14 cellular contexts compared by ENCODE assay signal in the genomic region with DNA sequence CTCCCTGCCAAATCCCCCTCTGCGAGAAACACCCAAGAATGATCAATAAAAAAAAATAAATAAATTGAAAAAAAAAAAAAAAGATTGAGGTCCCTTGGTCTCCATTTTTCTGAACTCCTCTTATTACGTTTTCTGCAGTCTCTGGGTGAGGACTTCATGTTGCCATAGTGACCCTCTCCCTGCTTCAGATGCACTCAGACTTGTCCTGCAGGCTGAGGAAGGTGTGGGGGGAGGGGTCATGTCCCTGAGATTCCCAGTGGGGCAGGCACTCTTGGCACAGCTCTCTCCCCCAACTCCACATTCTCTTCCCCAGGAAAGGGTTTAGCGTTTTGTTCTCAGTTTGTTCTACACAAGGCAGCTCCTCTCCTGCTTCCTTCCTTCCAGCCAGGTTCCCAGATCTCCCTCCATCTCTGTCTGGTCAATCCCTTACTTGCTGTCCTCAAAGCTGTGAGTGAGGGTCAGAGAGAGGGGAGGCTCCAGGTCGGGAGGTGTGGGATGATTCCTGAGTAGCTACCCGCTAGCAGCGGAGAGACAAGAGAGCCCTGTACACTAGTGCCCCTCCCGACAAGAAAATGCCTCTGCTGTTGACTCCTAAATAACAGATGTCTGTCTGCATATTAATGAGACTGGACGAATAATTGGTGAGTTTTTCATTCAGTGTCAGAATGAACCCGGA. TPM values are rescaled to one million over a fixed set of nuclear protein-coding genes. Genes with fewer than 3 reads are reported as not detected.
DNase-seq lines count a peak whose midpoint lies in the region; ATAC-seq, FAIRE-seq and TF ChIP-seq lines count a peak whose summit lies in the region.
"Had no signal": no experiment of that assay in that cellular context is flagged by ENCODE, and none has a peak within 500 bp of the region (broad histone marks: within the 10 kb centered on the region; RNA-seq: fewer than 3 reads in every experiment).

No MANE protein-coding gene starts in this region.

- H4K20me1 ChIP-seq in HepG2 (ENCODE audit: insufficient read depth, low read length) (no peaks in the 10 kb centered on the region), astrocyte (ENCODE audit: insufficient read depth, low read length) (no peaks in the 10 kb centered on the region)

- in situ Hi-C loops in HepG2 (cut with HindIII; ENCODE audit: extremely low pct_ligation_motif_present, low pct_unique_long_range_greater_than_20kb): no loop called here

- H3K4me3 Mint-ChIP-seq in astrocyte (ENCODE audit: unreplicated experiment): no peak overlapping the region
- H3K4me3 Mint-ChIP-seq in activated T-helper 2 cell treated with anti-CD3 and anti-CD28 coated beads, Interferon-gamma antibody, Interleukin-2, Interleukin-4, amounts not matched to agents 10 μg/mL and 5 μg/mL and 100 μg/mL, durations not matched to agents 14 hours and 24 hours and 36 hours (ENCODE audit: low read depth): no peak overlapping the region
- H3K4me3 Mint-ChIP-seq: activated naive CD4-positive, alpha-beta T cell treated with anti-CD3 and anti-CD28 coated beads for 36 hours had no signal

- FAIRE-seq in HepG2 (lab: Jason Lieb, UNC) (no peak), astrocyte (lab: Jason Lieb, UNC) (no peak)
- FAIRE-seq: urothelium cell line had no signal

- H3K36me3 ChIP-seq in HepG2 (replicated peaks in 1 of 2; ENCODE audit: control insufficient read depth in 1 of 2, insufficient read depth in 2 of 2, low read length in 2 of 2) (no peaks in the 10 kb centered on the region), right lobe of liver (no peaks in the 10 kb centered on the region), astrocyte (ENCODE audit: insufficient read depth, low read length) (no peaks in the 10 kb centered on the region), mesodermal cell (ENCODE audit: control insufficient read depth, insufficient read depth, low read length) (no peaks in the 10 kb centered on the region)

- H3K9ac ChIP-seq in HepG2 (ENCODE audit: insufficient read depth, low read depth, low read length): no peak overlapping the region
- no peak overlapping the region for H3K9ac ChIP-seq in astrocyte (ENCODE audit: low read length)

- ATAC-seq in HepG2 (no peak), right lobe of liver (no peak)
- ATAC-seq: Panc1 had no signal

- H3K36me3 Mint-ChIP-seq in astrocyte (ENCODE audit: low read depth, unreplicated experiment): no peaks in the 10 kb centered on the region
- H3K36me3 Mint-ChIP-seq in activated T-helper 2 cell treated with anti-CD3 and anti-CD28 coated beads, Interferon-gamma antibody, Interleukin-2, Interleukin-4, amounts not matched to agents 10 μg/mL and 5 μg/mL and 100 μg/mL, durations not matched to agents 14 hours and 24 hours and 36 hours (ENCODE audit: low read depth): no peaks in the 10 kb centered on the region

- no peaks in the 10 kb centered on the region for H3K27me3 Mint-ChIP-seq in astrocyte (ENCODE audit: low read depth, unreplicated experiment)
- H3K27me3 Mint-ChIP-seq in activated T-helper 2 cell treated with anti-CD3 and anti-CD28 coated beads, Interferon-gamma antibody, Interleukin-2, Interleukin-4, amounts not matched to agents 10 μg/mL and 5 μg/mL and 100 μg/mL, durations not matched to agents 14 hours and 24 hours and 36 hours (ENCODE audit: low read depth): no peaks in the 10 kb centered on the region

- no TSS peak for BruUV-seq in HepG2 (replicated peaks; lab: Mats Ljungman, UMichigan)

- H3K27ac ChIP-seq in HepG2 (ENCODE audit: extremely low read length, insufficient read depth, low read length) (no peak overlapping the region), right lobe of liver (no peak overlapping the region), astrocyte (ENCODE audit: low read depth, low read length) (no peak overlapping the region), mesodermal cell (ENCODE audit: low read depth, low read length, severe bottlenecking) (peak overlapping the region; percentile 82)

- H3K9me3 ChIP-seq in HepG2 (ENCODE audit: low read length) (no peaks in the 10 kb centered on the region), right lobe of liver (no peaks in the 10 kb centered on the region), astrocyte (ENCODE audit: insufficient read depth, low read depth, low read length) (no peaks in the 10 kb centered on the region), mesodermal cell (ENCODE audit: control insufficient read depth, low read length) (no peaks in the 10 kb centered on the region)

- intact Hi-C loops in HepG2 (cut with micrococcal nuclease; ENCODE audit: unreplicated experiment) (no loop called here), right lobe of liver (cut with DNase I) (no loop called here)
- intact Hi-C loops in activated T-helper 2 cell treated with anti-CD3 and anti-CD28 coated beads, Interferon-gamma antibody, Interleukin-2, Interleukin-4, amounts not matched to agents 10 μg/mL and 5 μg/mL and 100 μg/mL, durations not matched to agents 14 hours and 24 hours and 36 hours (cut with micrococcal nuclease): no loop called here

- DNase-seq in HepG2 (ENCODE audit: low spot score): no peak
- DNase-seq in right lobe of liver: no peak
- DNase-seq in astrocyte (ENCODE audit: low read depth): no peak
- DNase-seq in T1000 (lab: John Stamatoyannopoulos, UW): no peak
- no peak for DNase-seq in activated T-helper 2 cell treated with anti-CD3 and anti-CD28 coated beads, Interferon-gamma antibody, Interleukin-2, Interleukin-4, amounts not matched to agents 10 μg/mL and 5 μg/mL and 100 μg/mL, durations not matched to agents 14 hours and 24 hours and 36 hours (ENCODE audit: low spot score)
- DNase-seq in NK-92 (lab: John Stamatoyannopoulos, UW; ENCODE audit: unreplicated experiment): no peak
- no peak for DNase-seq in T-helper 9 cell
- DNase-seq: activated CD4-positive, alpha-beta T cell treated with anti-CD3 and anti-CD28 coated beads, Interleukin-2, amount 50 U/mL, for 48 hours; activated naive CD4-positive, alpha-beta T cell treated with anti-CD3 and anti-CD28 coated beads for 36 hours; GOT3; stimulated activated CD4-positive, alpha-beta T cell treated with anti-CD3 and anti-CD28 coated beads, Interleukin-15, amount 100 ng/mL, for 24 hours had no signal

- no peak for TF ChIP-seq EP300 in HepG2 (IDR thresholded peaks at IDR 0.05; ENCODE audit: low read depth in 2 of 2, low read length in 2 of 2)
- TF ChIP-seq EP300 in HepG2 (CRISPR knock-in tag; IDR thresholded peaks at IDR 0.05; ENCODE audit: borderline replicate concordance): no peak

- H2AFZ ChIP-seq in HepG2 (ENCODE audit: low read length): no peak overlapping the region
- H2AFZ ChIP-seq in astrocyte (ENCODE audit: low read depth, low read length): peak overlapping the region; percentile 69

- H3K79me2 ChIP-seq in HepG2 (ENCODE audit: insufficient read depth, low read length): no peaks in the 10 kb centered on the region
- H3K79me2 ChIP-seq in astrocyte (ENCODE audit: insufficient read depth, low read length): no peaks in the 10 kb centered on the region

- no peak for TF ChIP-seq RAD21 in HepG2 (CRISPR knock-in tag; IDR thresholded peaks at IDR 0.05)

- POLR2A ChIA-PET in HepG2 (lab: Yijun Ruan, JAX): interaction anchor here (2.3 kb wide), 1 partner anchor 36 kb away, joined by 6 read pairs; the partner anchor contains the start of gene RPL27

- CTCF ChIA-PET in HepG2 (lab: Yijun Ruan, JAX; ENCODE audit: low intra/inter-chr PET ratio, low total read pairs): no interaction called here

- no peak overlapping the region for H3K27ac Mint-ChIP-seq in astrocyte (ENCODE audit: unreplicated experiment)
- no peak overlapping the region for H3K27ac Mint-ChIP-seq in activated T-helper 2 cell treated with anti-CD3 and anti-CD28 coated beads, Interferon-gamma antibody, Interleukin-2, Interleukin-4, amounts not matched to agents 10 μg/mL and 5 μg/mL and 100 μg/mL, durations not matched to agents 14 hours and 24 hours and 36 hours
- H3K27ac Mint-ChIP-seq: activated naive CD4-positive, alpha-beta T cell treated with anti-CD3 and anti-CD28 coated beads for 36 hours had no signal

- H3K4me3 ChIP-seq in HepG2 (replicated peaks in 1 of 3; ENCODE audit: insufficient read depth in 1 of 3, low read depth in 2 of 3, low read length in 3 of 3) (no peak overlapping the region), right lobe of liver (no peak overlapping the region), astrocyte (ENCODE audit: insufficient read depth, low read depth, low read length) (no peak overlapping the region), mesodermal cell (ENCODE audit: extremely low read depth, insufficient read depth, low read length, poor library complexity, severe bottlenecking) (no peak overlapping the region)

- no peaks in the 10 kb centered on the region for H3K9me3 Mint-ChIP-seq in astrocyte (ENCODE audit: unreplicated experiment)
- no peaks in the 10 kb centered on the region for H3K9me3 Mint-ChIP-seq in activated T-helper 2 cell treated with anti-CD3 and anti-CD28 coated beads, Interferon-gamma antibody, Interleukin-2, Interleukin-4, amounts not matched to agents 10 μg/mL and 5 μg/mL and 100 μg/mL, durations not matched to agents 14 hours and 24 hours and 36 hours
- H3K9me3 Mint-ChIP-seq: activated naive CD4-positive, alpha-beta T cell treated with anti-CD3 and anti-CD28 coated beads for 36 hours had no signal

- TF ChIP-seq POLR2A in HepG2 (IDR thresholded peaks at IDR 0.05; ENCODE audit: insufficient read depth in 1 of 2, low read depth in 2 of 2, low read length in 2 of 2) (no peak), right lobe of liver (IDR thresholded peaks at IDR 0.05) (no peak)

- peaks cover 44% of the 10 kb centered on the region for H3K4me1 ChIP-seq in HepG2 (ENCODE audit: insufficient read depth, low read length)
- H3K4me1 ChIP-seq in right lobe of liver: peaks cover 0 to 16% (median 3%) of the 10 kb centered on the region in 4 donors
- no peaks in the 10 kb centered on the region for H3K4me1 ChIP-seq in astrocyte (ENCODE audit: insufficient read depth, low read length)
- H3K4me1 ChIP-seq in mesodermal cell (ENCODE audit: control insufficient read depth, insufficient read depth, low read length, poor library complexity, severe bottlenecking): peaks cover 10% of the 10 kb centered on the region

- H3K4me2 ChIP-seq in HepG2 (ENCODE audit: low read depth, low read length) (no peak overlapping the region), astrocyte (ENCODE audit: low read length) (peak overlapping the region; percentile 20)

- peaks cover 18% of the 10 kb centered on the region for H3K4me1 Mint-ChIP-seq in astrocyte (ENCODE audit: low read depth, unreplicated experiment)
- H3K4me1 Mint-ChIP-seq in activated T-helper 2 cell treated with anti-CD3 and anti-CD28 coated beads, Interferon-gamma antibody, Interleukin-2, Interleukin-4, amounts not matched to agents 10 μg/mL and 5 μg/mL and 100 μg/mL, durations not matched to agents 14 hours and 24 hours and 36 hours (ENCODE audit: low read depth): no peaks in the 10 kb centered on the region

- H3K27me3 ChIP-seq in HepG2 (ENCODE audit: control insufficient read depth in 1 of 2, insufficient read depth in 2 of 2, low read length in 2 of 2) (no peaks in the 10 kb centered on the region), right lobe of liver (no peaks in the 10 kb centered on the region), astrocyte (ENCODE audit: insufficient read depth, low read length) (no peaks in the 10 kb centered on the region)

- TF ChIP-seq CTCF in HepG2 (CRISPR knock-in tag; IDR thresholded peaks at IDR 0.05) (no peak), right lobe of liver (IDR thresholded peaks at IDR 0.05) (no peak), astrocyte (IDR thresholded peaks at IDR 0.05; ENCODE audit: insufficient read depth, low read depth, low read length) (no peak)

- WGBS in HepG2 (ENCODE audit: low lambda C conversion rate): 54% methylated on average over 9 of the region's 9 CpGs
- 56% methylated on average over 7 of the region's 9 CpGs for WGBS in right lobe of liver (ENCODE audit: insufficient coverage, low coverage, low lambda C conversion rate, missing lambda C conversion rate)
- 0 to 10% methylated on average over 2 to 3 of the region's 9 CpGs for WGBS in mesodermal cell (ENCODE audit: insufficient coverage in 2 of 2), 2 experiments

RNA-seq across cellular contexts. Expression of gene RND2, which starts 9.1 kb away (rescaled TPM):
- 0.11 TPM in 2 replicates for total RNA-seq in HepG2 (2016; rRNA removed; fragmentation: Illumina TruSeq; extraction: Trizol)
- total RNA-seq in HepG2 (2016; cell fraction: cytosol; rRNA removed; fragmentation: Illumina TruSeq; extraction: Trizol; ENCODE audit: low read depth): 0.09 and 0.20 TPM in 2 replicates
- 0.04 and 0.16 TPM in 2 replicates for total RNA-seq in HepG2 (2016; cell fraction: insoluble cytoplasmic fraction; rRNA removed; fragmentation: Illumina TruSeq; extraction: Trizol)
- total RNA-seq in HepG2 (2016; cell fraction: membrane; rRNA removed; fragmentation: Illumina TruSeq; extraction: Trizol): 0.14 and 0.19 TPM in 2 replicates
- not detected in 2 replicates for total RNA-seq in HepG2 (2016; cell fraction: nucleus; rRNA removed; fragmentation: Illumina TruSeq; extraction: Trizol)
- 0.04 and 0.05 TPM in 2 replicates for polyA plus RNA-seq in HepG2 (2011; rRNA removed)
- polyA plus RNA-seq in HepG2 (2011; cell fraction: cytosol; rRNA removed): 0.01 and 0.06 TPM in 2 replicates
- 0.05 and 0.11 TPM in 2 replicates for polyA plus RNA-seq in HepG2 (2011; cell fraction: nucleus; rRNA removed)
- polyA plus RNA-seq in HepG2 (2012): not detected in 2 replicates
- polyA plus RNA-seq in HepG2 (2016; cell fraction: cytosol; fragmentation: Illumina TruSeq; extraction: Trizol; ENCODE audit: low read depth): 0.20 and 0.24 TPM in 2 replicates
- polyA plus RNA-seq in HepG2 (2016; cell fraction: insoluble cytoplasmic fraction; fragmentation: Illumina TruSeq; extraction: Trizol; ENCODE audit: low read depth): 0.10 and 0.17 TPM in 2 replicates
- polyA plus RNA-seq in HepG2 (2016; cell fraction: membrane; fragmentation: Illumina TruSeq; extraction: Trizol; ENCODE audit: low read depth): 0.16 and 0.21 TPM in 2 replicates
- polyA plus RNA-seq in HepG2 (2016; cell fraction: nucleus; fragmentation: Illumina TruSeq; extraction: Trizol; ENCODE audit: insufficient read depth, low read depth): 0.11 TPM in 2 replicates
- 0.04 and 0.05 TPM in 2 replicates for polyA minus RNA-seq in HepG2 (2011; rRNA and poly(A)+ RNA removed; ENCODE audit: low replicate concordance)
- not detected in 2 replicates for polyA minus RNA-seq in HepG2 (2011; cell fraction: cytosol; rRNA and poly(A)+ RNA removed)
- not detected in 2 replicates for polyA minus RNA-seq in HepG2 (2011; cell fraction: nucleus; rRNA and poly(A)+ RNA removed)
- total RNA-seq in right lobe of liver: 1 to 10 TPM in 2 of 6 experiments, under 1 TPM in 4; 0.09 to 3.3 (median 0.64) TPM
- total RNA-seq in astrocyte: 1.3 and 2.3 TPM in 2 replicates
- 9.1 TPM for polyA plus RNA-seq in mesodermal cell (2013, experiment 1 of 2)
- polyA plus RNA-seq in mesodermal cell (2013, experiment 2 of 2): 7.2 TPM
- total RNA-seq in activated T-helper 2 cell treated with anti-CD3 and anti-CD28 coated beads, Interferon-gamma antibody, Interleukin-2, Interleukin-4, amounts not matched to agents 10 μg/mL and 5 μg/mL and 100 μg/mL, durations not matched to agents 14 hours and 24 hours and 36 hours: 0.05 TPM in 1 of 2 replicates, not detected in the other
- total RNA-seq: activated naive CD4-positive, alpha-beta T cell treated with anti-CD3 and anti-CD28 coated beads for 36 hours had no signal

RNA-seq across cellular contexts. Expression of gene VAT1, which starts 11.9 kb away (rescaled TPM):
- total RNA-seq in HepG2 (2016; rRNA removed; fragmentation: Illumina TruSeq; extraction: Trizol): 143 TPM in 2 replicates
- 24.4 TPM in 2 replicates for total RNA-seq in HepG2 (2016; cell fraction: cytosol; rRNA removed; fragmentation: Illumina TruSeq; extraction: Trizol; ENCODE audit: low read depth)
- total RNA-seq in HepG2 (2016; cell fraction: insoluble cytoplasmic fraction; rRNA removed; fragmentation: Illumina TruSeq; extraction: Trizol): 138 and 149 TPM in 2 replicates
- total RNA-seq in HepG2 (2016; cell fraction: membrane; rRNA removed; fragmentation: Illumina TruSeq; extraction: Trizol): 70.2 and 74.6 TPM in 2 replicates
- total RNA-seq in HepG2 (2016; cell fraction: nucleus; rRNA removed; fragmentation: Illumina TruSeq; extraction: Trizol): 56.8 and 74.7 TPM in 2 replicates
- polyA plus RNA-seq in HepG2 (2011; rRNA removed): 197 and 205 TPM in 2 replicates
- 221 and 226 TPM in 2 replicates for polyA plus RNA-seq in HepG2 (2011; cell fraction: cytosol; rRNA removed)
- polyA plus RNA-seq in HepG2 (2011; cell fraction: nucleus; rRNA removed): 88.7 and 112 TPM in 2 replicates
- polyA plus RNA-seq in HepG2 (2012): 197 and 317 TPM in 2 replicates
- polyA plus RNA-seq in HepG2 (2016; cell fraction: cytosol; fragmentation: Illumina TruSeq; extraction: Trizol; ENCODE audit: low read depth): 29.4 and 32.0 TPM in 2 replicates
- polyA plus RNA-seq in HepG2 (2016; cell fraction: insoluble cytoplasmic fraction; fragmentation: Illumina TruSeq; extraction: Trizol; ENCODE audit: low read depth): 166 and 198 TPM in 2 replicates
- polyA plus RNA-seq in HepG2 (2016; cell fraction: membrane; fragmentation: Illumina TruSeq; extraction: Trizol; ENCODE audit: low read depth): 66.7 and 68.9 TPM in 2 replicates
- 103 and 122 TPM in 2 replicates for polyA plus RNA-seq in HepG2 (2016; cell fraction: nucleus; fragmentation: Illumina TruSeq; extraction: Trizol; ENCODE audit: insufficient read depth, low read depth)
- polyA minus RNA-seq in HepG2 (2011; rRNA and poly(A)+ RNA removed; ENCODE audit: low replicate concordance): 175 and 518 TPM in 2 replicates
- 239 and 287 TPM in 2 replicates for polyA minus RNA-seq in HepG2 (2011; cell fraction: cytosol; rRNA and poly(A)+ RNA removed)
- 56.7 and 73.2 TPM in 2 replicates for polyA minus RNA-seq in HepG2 (2011; cell fraction: nucleus; rRNA and poly(A)+ RNA removed)
- total RNA-seq in right lobe of liver: 10 to 100 TPM; 38.2 to 51.6 (median 43.3) TPM
- total RNA-seq in astrocyte: 348 and 413 TPM in 2 replicates
- polyA plus RNA-seq in mesodermal cell (2013, experiment 1 of 2): 282 TPM
- 239 TPM for polyA plus RNA-seq in mesodermal cell (2013, experiment 2 of 2)
- 18.6 and 21.7 TPM in 2 replicates for total RNA-seq in activated T-helper 2 cell treated with anti-CD3 and anti-CD28 coated beads, Interferon-gamma antibody, Interleukin-2, Interleukin-4, amounts not matched to agents 10 μg/mL and 5 μg/mL and 100 μg/mL, durations not matched to agents 14 hours and 24 hours and 36 hours

RNA-seq across cellular contexts. Expression of gene IFI35, which starts 27.5 kb away (rescaled TPM):
- total RNA-seq in HepG2 (2016; rRNA removed; fragmentation: Illumina TruSeq; extraction: Trizol) (38.1 and 40.2 TPM in 2 replicates), right lobe of liver (10 to 100 TPM; 14.1 to 23.3 (median 18.1) TPM), astrocyte (60.5 and 72.8 TPM in 2 replicates)
- total RNA-seq in HepG2 (2016; cell fraction: cytosol; rRNA removed; fragmentation: Illumina TruSeq; extraction: Trizol; ENCODE audit: low read depth): 15.0 and 17.1 TPM in 2 replicates
- 40.0 and 42.7 TPM in 2 replicates for total RNA-seq in HepG2 (2016; cell fraction: insoluble cytoplasmic fraction; rRNA removed; fragmentation: Illumina TruSeq; extraction: Trizol)
- total RNA-seq in HepG2 (2016; cell fraction: membrane; rRNA removed; fragmentation: Illumina TruSeq; extraction: Trizol): 17.3 and 20.7 TPM in 2 replicates
- total RNA-seq in HepG2 (2016; cell fraction: nucleus; rRNA removed; fragmentation: Illumina TruSeq; extraction: Trizol): 20.1 and 24.5 TPM in 2 replicates
- polyA plus RNA-seq in HepG2 (2011; rRNA removed): 28.9 and 33.5 TPM in 2 replicates
- 41.0 and 41.7 TPM in 2 replicates for polyA plus RNA-seq in HepG2 (2011; cell fraction: cytosol; rRNA removed)
- polyA plus RNA-seq in HepG2 (2011; cell fraction: nucleus; rRNA removed): 39.4 and 53.8 TPM in 2 replicates
- 15.3 and 21.4 TPM in 2 replicates for polyA plus RNA-seq in HepG2 (2012)
- 8.4 and 11.2 TPM in 2 replicates for polyA plus RNA-seq in HepG2 (2016; cell fraction: cytosol; fragmentation: Illumina TruSeq; extraction: Trizol; ENCODE audit: low read depth)
- polyA plus RNA-seq in HepG2 (2016; cell fraction: insoluble cytoplasmic fraction; fragmentation: Illumina TruSeq; extraction: Trizol; ENCODE audit: low read depth): 41.9 and 42.2 TPM in 2 replicates
- polyA plus RNA-seq in HepG2 (2016; cell fraction: membrane; fragmentation: Illumina TruSeq; extraction: Trizol; ENCODE audit: low read depth): 15.1 and 18.7 TPM in 2 replicates
- 35.2 and 38.8 TPM in 2 replicates for polyA plus RNA-seq in HepG2 (2016; cell fraction: nucleus; fragmentation: Illumina TruSeq; extraction: Trizol; ENCODE audit: insufficient read depth, low read depth)
- polyA minus RNA-seq in HepG2 (2011; rRNA and poly(A)+ RNA removed; ENCODE audit: low replicate concordance): 35.6 and 37.0 TPM in 2 replicates
- polyA minus RNA-seq in HepG2 (2011; cell fraction: cytosol; rRNA and poly(A)+ RNA removed): 6.3 and 8.2 TPM in 2 replicates
- polyA minus RNA-seq in HepG2 (2011; cell fraction: nucleus; rRNA and poly(A)+ RNA removed): 12.6 and 20.0 TPM in 2 replicates
- polyA plus RNA-seq in mesodermal cell (2013, experiment 1 of 2): 0.88 TPM
- 1.4 TPM for polyA plus RNA-seq in mesodermal cell (2013, experiment 2 of 2)
- 49.1 and 51.2 TPM in 2 replicates for total RNA-seq in activated T-helper 2 cell treated with anti-CD3 and anti-CD28 coated beads, Interferon-gamma antibody, Interleukin-2, Interleukin-4, amounts not matched to agents 10 μg/mL and 5 μg/mL and 100 μg/mL, durations not matched to agents 14 hours and 24 hours and 36 hours

RNA-seq across cellular contexts. Expression of gene RPL27, which starts 35.9 kb away (rescaled TPM):
- total RNA-seq in HepG2 (2016; rRNA removed; fragmentation: Illumina TruSeq; extraction: Trizol) (1,585 and 1,854 TPM in 2 replicates), right lobe of liver (100 to 1,000 TPM; 229 to 528 (median 316) TPM), astrocyte (993 and 1,032 TPM in 2 replicates)
- 2,474 and 2,700 TPM in 2 replicates for total RNA-seq in HepG2 (2016; cell fraction: cytosol; rRNA removed; fragmentation: Illumina TruSeq; extraction: Trizol; ENCODE audit: low read depth)
- total RNA-seq in HepG2 (2016; cell fraction: insoluble cytoplasmic fraction; rRNA removed; fragmentation: Illumina TruSeq; extraction: Trizol): 1,612 and 2,027 TPM in 2 replicates
- total RNA-seq in HepG2 (2016; cell fraction: membrane; rRNA removed; fragmentation: Illumina TruSeq; extraction: Trizol): 3,431 and 3,586 TPM in 2 replicates
- 594 and 641 TPM in 2 replicates for total RNA-seq in HepG2 (2016; cell fraction: nucleus; rRNA removed; fragmentation: Illumina TruSeq; extraction: Trizol)
- 5,537 and 5,840 TPM in 2 replicates for polyA plus RNA-seq in HepG2 (2011; rRNA removed)
- 5,862 and 7,129 TPM in 2 replicates for polyA plus RNA-seq in HepG2 (2011; cell fraction: cytosol; rRNA removed)
- 1,636 and 1,825 TPM in 2 replicates for polyA plus RNA-seq in HepG2 (2011; cell fraction: nucleus; rRNA removed)
- 3,706 and 5,933 TPM in 2 replicates for polyA plus RNA-seq in HepG2 (2012)
- polyA plus RNA-seq in HepG2 (2016; cell fraction: cytosol; fragmentation: Illumina TruSeq; extraction: Trizol; ENCODE audit: low read depth): 4,996 and 5,283 TPM in 2 replicates
- polyA plus RNA-seq in HepG2 (2016; cell fraction: insoluble cytoplasmic fraction; fragmentation: Illumina TruSeq; extraction: Trizol; ENCODE audit: low read depth): 3,163 and 3,539 TPM in 2 replicates
- 5,583 and 6,010 TPM in 2 replicates for polyA plus RNA-seq in HepG2 (2016; cell fraction: membrane; fragmentation: Illumina TruSeq; extraction: Trizol; ENCODE audit: low read depth)
- polyA plus RNA-seq in HepG2 (2016; cell fraction: nucleus; fragmentation: Illumina TruSeq; extraction: Trizol; ENCODE audit: insufficient read depth, low read depth): 1,621 and 1,722 TPM in 2 replicates
- polyA minus RNA-seq in HepG2 (2011; rRNA and poly(A)+ RNA removed; ENCODE audit: low replicate concordance): 2,855 and 3,130 TPM in 2 replicates
- polyA minus RNA-seq in HepG2 (2011; cell fraction: cytosol; rRNA and poly(A)+ RNA removed): 813 and 904 TPM in 2 replicates
- polyA minus RNA-seq in HepG2 (2011; cell fraction: nucleus; rRNA and poly(A)+ RNA removed): 526 and 829 TPM in 2 replicates
- polyA plus RNA-seq in mesodermal cell (2013, experiment 1 of 2): 2,329 TPM
- 2,398 TPM for polyA plus RNA-seq in mesodermal cell (2013, experiment 2 of 2)
- total RNA-seq in activated T-helper 2 cell treated with anti-CD3 and anti-CD28 coated beads, Interferon-gamma antibody, Interleukin-2, Interleukin-4, amounts not matched to agents 10 μg/mL and 5 μg/mL and 100 μg/mL, durations not matched to agents 14 hours and 24 hours and 36 hours: 1,137 and 1,172 TPM in 2 replicates

RNA-seq across cellular contexts. Expression of gene RUNDC1, which starts 53.7 kb away (rescaled TPM):
- total RNA-seq in HepG2 (2016; rRNA removed; fragmentation: Illumina TruSeq; extraction: Trizol): 9.4 and 10.3 TPM in 2 replicates
- total RNA-seq in HepG2 (2016; cell fraction: cytosol; rRNA removed; fragmentation: Illumina TruSeq; extraction: Trizol; ENCODE audit: low read depth): 0.91 and 1.2 TPM in 2 replicates
- total RNA-seq in HepG2 (2016; cell fraction: insoluble cytoplasmic fraction; rRNA removed; fragmentation: Illumina TruSeq; extraction: Trizol): 8.5 and 10.4 TPM in 2 replicates
- total RNA-seq in HepG2 (2016; cell fraction: membrane; rRNA removed; fragmentation: Illumina TruSeq; extraction: Trizol): 4.6 and 5.0 TPM in 2 replicates
- 8.3 and 10.3 TPM in 2 replicates for total RNA-seq in HepG2 (2016; cell fraction: nucleus; rRNA removed; fragmentation: Illumina TruSeq; extraction: Trizol)
- 11.4 and 14.0 TPM in 2 replicates for polyA plus RNA-seq in HepG2 (2011; rRNA removed)
- 5.1 and 5.2 TPM in 2 replicates for polyA plus RNA-seq in HepG2 (2011; cell fraction: cytosol; rRNA removed)
- 16.7 and 21.1 TPM in 2 replicates for polyA plus RNA-seq in HepG2 (2011; cell fraction: nucleus; rRNA removed)
- 6.6 and 10.4 TPM in 2 replicates for polyA plus RNA-seq in HepG2 (2012)
- 0.78 and 0.85 TPM in 2 replicates for polyA plus RNA-seq in HepG2 (2016; cell fraction: cytosol; fragmentation: Illumina TruSeq; extraction: Trizol; ENCODE audit: low read depth)
- 7.7 and 8.6 TPM in 2 replicates for polyA plus RNA-seq in HepG2 (2016; cell fraction: insoluble cytoplasmic fraction; fragmentation: Illumina TruSeq; extraction: Trizol; ENCODE audit: low read depth)
- 2.0 and 2.1 TPM in 2 replicates for polyA plus RNA-seq in HepG2 (2016; cell fraction: membrane; fragmentation: Illumina TruSeq; extraction: Trizol; ENCODE audit: low read depth)
- 11.4 and 11.5 TPM in 2 replicates for polyA plus RNA-seq in HepG2 (2016; cell fraction: nucleus; fragmentation: Illumina TruSeq; extraction: Trizol; ENCODE audit: insufficient read depth, low read depth)
- 23.4 and 27.0 TPM in 2 replicates for polyA minus RNA-seq in HepG2 (2011; rRNA and poly(A)+ RNA removed; ENCODE audit: low replicate concordance)
- 5.7 and 6.1 TPM in 2 replicates for polyA minus RNA-seq in HepG2 (2011; cell fraction: cytosol; rRNA and poly(A)+ RNA removed)
- polyA minus RNA-seq in HepG2 (2011; cell fraction: nucleus; rRNA and poly(A)+ RNA removed): 17.3 and 20.8 TPM in 2 replicates
- 1 to 10 TPM; 3.6 to 5.1 (median 4.6) TPM for total RNA-seq in right lobe of liver
- total RNA-seq in astrocyte: 13.2 and 13.8 TPM in 2 replicates
- 9.6 TPM for polyA plus RNA-seq in mesodermal cell (2013, experiment 1 of 2)
- 7.7 TPM for polyA plus RNA-seq in mesodermal cell (2013, experiment 2 of 2)
- total RNA-seq in activated T-helper 2 cell treated with anti-CD3 and anti-CD28 coated beads, Interferon-gamma antibody, Interleukin-2, Interleukin-4, amounts not matched to agents 10 μg/mL and 5 μg/mL and 100 μg/mL, durations not matched to agents 14 hours and 24 hours and 36 hours: 18.7 and 19.9 TPM in 2 replicates
